ENCODE assay signal across 19 cellular contexts in genomic region chr12:119843100-119843499, GRCh38. TPM values are rescaled to one million over a fixed set of nuclear protein-coding genes. Genes with fewer than 3 reads are reported as not detected.
DNase-seq lines count a peak whose midpoint lies in the region; ATAC-seq and TF ChIP-seq lines count a peak whose summit lies in the region.
"Had no signal": no experiment of that assay in that cellular context is flagged by ENCODE, and none has a peak within 500 bp of the region (broad histone marks: within the 10 kb centered on the region; RNA-seq: fewer than 3 reads in every experiment).

No MANE protein-coding gene starts in this region.

- no CpG with 5 or more reads among the region's 2 CpGs for WGBS in mesendoderm (ENCODE audit: extremely low coverage, insufficient coverage, low lambda C conversion rate)

- H3K23ac ChIP-seq in mesendoderm (ENCODE audit: low read length), result no peak overlapping the region

- H3K18ac ChIP-seq in mesendoderm (ENCODE audit: low read length), result no peak overlapping the region

- DNase-seq in EL (peak; percentile 11), NCI-H2171 (lab: John Stamatoyannopoulos, UW) (peak; percentile 59), cerebellar cortex (ENCODE audit: low spot score) (peak; percentile 64), mesendoderm (no peak), coronary artery (ENCODE audit: low spot score) (no peak), SJCRH30 (no peak)
- DNase-seq: activated naive CD4-positive, alpha-beta T cell; CD4-positive, alpha-beta T cell; central memory CD4-positive, alpha-beta T cell; H7; heart right ventricle; left colon; naive thymus-derived CD4-positive, alpha-beta T cell; NCI-H1417 treated with DMSO at 0.1 percent for 48 hours; NCI-H82; SIG-M5; sigmoid colon had no signal

- no peaks in the 10 kb centered on the region for H3K79me2 ChIP-seq in parathyroid adenoma
- H3K79me2 ChIP-seq in mesendoderm (ENCODE audit: control insufficient read depth, insufficient read depth, low read length), result no peaks in the 10 kb centered on the region

- no peak overlapping the region for H3K9ac ChIP-seq in parathyroid adenoma
- H3K9ac ChIP-seq in mesendoderm (ENCODE audit: low read length), result no peak overlapping the region

- no peak overlapping the region for H3K4me2 ChIP-seq in parathyroid adenoma (ENCODE audit: low read length)
- H3K4me2 ChIP-seq in mesendoderm (ENCODE audit: low read length), result no peak overlapping the region

- H2BK15ac ChIP-seq in mesendoderm (replicated peaks; ENCODE audit: low read depth), result no peak overlapping the region

- H3K56ac ChIP-seq in mesendoderm (ENCODE audit: low read length), result no peak overlapping the region

- H2AFZ ChIP-seq in parathyroid adenoma, result peak overlapping the region; percentile 18

- no peaks in the 10 kb centered on the region for H3K36me3 ChIP-seq in parathyroid adenoma (ENCODE audit: control insufficient read depth, insufficient read depth, low read length)
- peaks cover 3% of the 10 kb centered on the region for H3K36me3 ChIP-seq in mesendoderm (ENCODE audit: control insufficient read depth, insufficient read depth, low read length)
- H3K36me3 ChIP-seq in SJCRH30, result peaks cover 42% of the 10 kb centered on the region
- H3K36me3 ChIP-seq: sigmoid colon had no signal

- H4K8ac ChIP-seq in mesendoderm (ENCODE audit: low read depth, low read length), result no peak overlapping the region

- no peaks in the 10 kb centered on the region for H3K9me3 ChIP-seq in parathyroid adenoma (ENCODE audit: control insufficient read depth, low read length)
- no peaks in the 10 kb centered on the region for H3K9me3 ChIP-seq in SJCRH30 (replicated peaks)
- H3K9me3 ChIP-seq: sigmoid colon had no signal

- no peak overlapping the region for H2BK5ac ChIP-seq in mesendoderm (ENCODE audit: low read length)

- TF ChIP-seq CTCF in parathyroid adenoma (IDR thresholded peaks at IDR 0.05), result no peak
- no peak for TF ChIP-seq CTCF in coronary artery (IDR thresholded peaks at IDR 0.05)

- no peak overlapping the region for H3K4ac ChIP-seq in mesendoderm (ENCODE audit: low read depth, low read length)

- H3K4me1 ChIP-seq in parathyroid adenoma (no peaks in the 10 kb centered on the region), mesendoderm (ENCODE audit: control insufficient read depth, low read depth, low read length) (no peaks in the 10 kb centered on the region), SJCRH30 (no peaks in the 10 kb centered on the region)
- H3K4me1 ChIP-seq: heart right ventricle, sigmoid colon had no signal

- H4K5ac ChIP-seq in mesendoderm (ENCODE audit: low read length), result no peak overlapping the region

- H2BK120ac ChIP-seq in mesendoderm (ENCODE audit: low read depth, low read length), result no peak overlapping the region

- H3K27ac ChIP-seq in parathyroid adenoma (no peak overlapping the region), mesendoderm (ENCODE audit: low read depth, low read length) (no peak overlapping the region), coronary artery (no peak overlapping the region), SJCRH30 (no peak overlapping the region)
- H3K27ac ChIP-seq: heart right ventricle had no signal

- no peak overlapping the region for H3K4me3 ChIP-seq in parathyroid adenoma (ENCODE audit: low read depth, low read length)
- no peak overlapping the region for H3K4me3 ChIP-seq in mesendoderm (ENCODE audit: low read length)
- no peak overlapping the region for H3K4me3 ChIP-seq in coronary artery
- H3K4me3 ChIP-seq in SJCRH30, result no peak overlapping the region
- H3K4me3 ChIP-seq: heart right ventricle, sigmoid colon had no signal

- H3K79me1 ChIP-seq in mesendoderm (ENCODE audit: low read length), result peaks cover 4% of the 10 kb centered on the region

- no peaks in the 10 kb centered on the region for H3K27me3 ChIP-seq in parathyroid adenoma (ENCODE audit: control insufficient read depth, insufficient read depth, low read length)
- no peaks in the 10 kb centered on the region for H3K27me3 ChIP-seq in mesendoderm (ENCODE audit: insufficient read depth, low read length, poor library complexity)
- no peaks in the 10 kb centered on the region for H3K27me3 ChIP-seq in SJCRH30
- H3K27me3 ChIP-seq: heart right ventricle, sigmoid colon had no signal

- no peak for ATAC-seq in GM18907 (IDR thresholded peaks at IDR 0.05; ENCODE audit: unreplicated experiment)
- ATAC-seq: heart right ventricle; left colon; naive thymus-derived CD4-positive, alpha-beta T cell had no signal

- H2AK5ac ChIP-seq in mesendoderm (ENCODE audit: low read length), result no peak overlapping the region

RNA-seq across cellular contexts. Expression of gene CIT, which starts 34.0 kb away (rescaled TPM):
- polyA plus RNA-seq in mesendoderm (2013, experiment 1 of 2), result 12.7 TPM
- polyA plus RNA-seq in mesendoderm (2013, experiment 2 of 2), result 12.0 TPM
- 37.1 and 43.7 TPM in 2 replicates for total RNA-seq in SJCRH30 (2014; rRNA removed; shearing (Covaris generic))

Comparison
In these comparisons a context has a peak if more than half of its experiments do, and no peak if none do; other contexts are left out.
1. DNase-seq: peak in EL (single experiment), NCI-H2171 (single experiment) and cerebellar cortex (single experiment); none in mesendoderm (single experiment), coronary artery (single experiment) and SJCRH30 (0 of 2).